Comparison of ENCODE assay signal across 34 cellular contexts in genomic region chr2:241501099-241501541, GRCh38.
"Had no signal": no experiment of that assay in that cellular context is flagged by ENCODE, and none has a peak within 500 bp of the region (broad histone marks: within the 10 kb centered on the region; RNA-seq: fewer than 3 reads in every experiment).

No MANE protein-coding gene starts in this region.

- H3K27me3 ChIP-seq: left lung, neutrophil, pancreas, stomach, thyroid gland, upper lobe of right lung had no signal

- H3K9me3 Mint-ChIP-seq: activated CD4-positive, alpha-beta memory T cell treated with anti-CD3 and anti-CD28 coated beads, Interleukin-2, amount 10 ng/mL, durations not matched to agents 7 days and 5 days; activated CD4-positive, alpha-beta T cell treated with anti-CD3 and anti-CD28 coated beads, Interleukin-2, amount 10 ng/mL, durations not matched to agents 24 days and 14 days; activated naive CD4-positive, alpha-beta T cell treated with anti-CD3 and anti-CD28 coated beads, Interleukin-2, amount 50 U/mL, for 24 hours; activated naive CD8-positive, alpha-beta T cell treated with anti-CD3 and anti-CD28 coated beads, Interleukin-2, amount 50 U/mL, for 24 hours; activated T-cell treated with anti-CD3 and anti-CD28 coated beads, Interleukin-2, amount 50 U/mL, for 4 hours; activated T-helper 2 cell treated with anti-CD3 and anti-CD28 coated beads, Interferon-gamma antibody, Interleukin-2, Interleukin-4, amounts not matched to agents 10 μg/mL and 5 μg/mL and 100 μg/mL, durations not matched to agents 14 hours and 24 hours and 36 hours; central memory CD8-positive, alpha-beta T cell; natural killer cell treated with Interleukin-12 subunit alpha and Interleukin-12 subunit beta and Interleukin-15 and Interleukin-18, amount 100 ng/mL, for 72 hours; T-helper 1 cell treated with Interleukin-12 subunit alpha and Interleukin-12 subunit beta and Interleukin-4 antibody, amounts not matched to agents 30 μg/mL and 1 μg/mL, for 36 hours had no signal

- H3K4me1 Mint-ChIP-seq: activated CD4-positive, alpha-beta memory T cell treated with anti-CD3 and anti-CD28 coated beads, Interleukin-2, amount 10 ng/mL, durations not matched to agents 7 days and 5 days had no signal

- DNase-seq: activated CD4-positive, alpha-beta memory T cell treated with anti-CD3 and anti-CD28 coated beads, Interleukin-2, amount 10 ng/mL, durations not matched to agents 7 days and 5 days; activated CD4-positive, alpha-beta T cell treated with anti-CD3 and anti-CD28 coated beads, Interleukin-2, amount 10 ng/mL, durations not matched to agents 24 days and 14 days; activated CD8-positive, alpha-beta memory T cell treated with anti-CD3 and anti-CD28 coated beads, Interleukin-2, amount 50 U/mL, for 48 hours; activated naive CD8-positive, alpha-beta T cell treated with anti-CD3 and anti-CD28 coated beads, Interleukin-2, amount 50 U/mL, for 24 hours; activated T-cell treated with anti-CD3 and anti-CD28 coated beads, Interleukin-2, amount 50 U/mL, for 4 hours; dermis blood vessel endothelial cell; effector CD4-positive, alpha-beta T cell; glutamatergic neuron; left lung; mucosa of descending colon; stimulated activated CD4-positive, alpha-beta T cell treated with anti-CD3 and anti-CD28 coated beads, Interleukin-12 subunit alpha, Interleukin-12 subunit beta, amount 100 ng/mL, for 4 hours; stimulated activated CD4-positive, alpha-beta T cell treated with anti-CD3 and anti-CD28 coated beads, Interleukin-4, amount 100 ng/mL, for 1 hour; stomach; SW 1271; T-helper 9 cell; upper lobe of right lung; WERI-Rb-1 had no signal

- FAIRE-seq: bronchial epithelial cell, colon, endometrium, frontal cortex, islet of Langerhans, pancreas, TTC549 had no signal

- H3K4me3 ChIP-seq: left lung, mucosa of descending colon, pancreas, stomach, thyroid gland, upper lobe of right lung had no signal

- ATAC-seq: activated CD4-positive, CD25-positive, alpha-beta regulatory T cell treated with anti-CD3 and anti-CD28 coated beads, Interleukin-2, amount 50 U/mL, for 24 hours; activated naive CD8-positive, alpha-beta T cell treated with anti-CD3 and anti-CD28 coated beads, Interleukin-2, amount 50 U/mL, for 24 hours; activated T-cell treated with anti-CD3 and anti-CD28 coated beads, Interleukin-2, amount 50 U/mL, for 4 hours; left lung; mucosa of descending colon; natural killer cell treated with Interleukin-12 subunit alpha and Interleukin-12 subunit beta and Interleukin-15 and Interleukin-18, amount 100 ng/mL, for 72 hours; pancreas; right cardiac atrium; upper lobe of right lung had no signal

- H3K27me3 Mint-ChIP-seq: activated CD4-positive, alpha-beta memory T cell treated with anti-CD3 and anti-CD28 coated beads, Interleukin-2, amount 10 ng/mL, durations not matched to agents 7 days and 5 days; activated CD4-positive, alpha-beta T cell treated with anti-CD3 and anti-CD28 coated beads, Interleukin-2, amount 10 ng/mL, durations not matched to agents 24 days and 14 days; activated naive CD4-positive, alpha-beta T cell treated with anti-CD3 and anti-CD28 coated beads, Interleukin-2, amount 50 U/mL, for 24 hours; activated naive CD8-positive, alpha-beta T cell treated with anti-CD3 and anti-CD28 coated beads, Interleukin-2, amount 50 U/mL, for 24 hours; central memory CD8-positive, alpha-beta T cell; natural killer cell treated with Interleukin-12 subunit alpha and Interleukin-12 subunit beta and Interleukin-15 and Interleukin-18, amount 100 ng/mL, for 72 hours had no signal

- H3K4me3 Mint-ChIP-seq: activated CD4-positive, alpha-beta memory T cell treated with anti-CD3 and anti-CD28 coated beads, Interleukin-2, amount 10 ng/mL, durations not matched to agents 7 days and 5 days; activated CD4-positive, alpha-beta T cell treated with anti-CD3 and anti-CD28 coated beads, Interleukin-2, amount 10 ng/mL, durations not matched to agents 24 days and 14 days; activated naive CD4-positive, alpha-beta T cell treated with anti-CD3 and anti-CD28 coated beads, Interleukin-2, amount 50 U/mL, for 24 hours; activated naive CD8-positive, alpha-beta T cell treated with anti-CD3 and anti-CD28 coated beads, Interleukin-2, amount 50 U/mL, for 24 hours; activated T-cell treated with anti-CD3 and anti-CD28 coated beads, Interleukin-2, amount 50 U/mL, for 4 hours; central memory CD8-positive, alpha-beta T cell; natural killer cell treated with Interleukin-12 subunit alpha and Interleukin-12 subunit beta and Interleukin-15 and Interleukin-18, amount 100 ng/mL, for 72 hours; T-helper 1 cell treated with Interleukin-12 subunit alpha and Interleukin-12 subunit beta and Interleukin-4 antibody, amounts not matched to agents 30 μg/mL and 1 μg/mL, for 36 hours had no signal

- H3K36me3 Mint-ChIP-seq: activated naive CD4-positive, alpha-beta T cell treated with anti-CD3 and anti-CD28 coated beads, Interleukin-2, amount 50 U/mL, for 24 hours; natural killer cell treated with Interleukin-12 subunit alpha and Interleukin-12 subunit beta and Interleukin-15 and Interleukin-18, amount 100 ng/mL, for 72 hours had no signal

- H3K9me3 ChIP-seq: left lung, mucosa of descending colon, neutrophil, pancreas, stomach, thyroid gland, upper lobe of right lung had no signal

- H3K27ac ChIP-seq: epithelial cell of prostate, left lung, neutrophil, pancreas, stomach, thyroid gland, upper lobe of right lung, WERI-Rb-1 had no signal

- H3K27ac Mint-ChIP-seq: activated CD4-positive, alpha-beta memory T cell treated with anti-CD3 and anti-CD28 coated beads, Interleukin-2, amount 10 ng/mL, durations not matched to agents 7 days and 5 days; activated CD4-positive, alpha-beta T cell treated with anti-CD3 and anti-CD28 coated beads, Interleukin-2, amount 10 ng/mL, durations not matched to agents 24 days and 14 days; activated naive CD4-positive, alpha-beta T cell treated with anti-CD3 and anti-CD28 coated beads, Interleukin-2, amount 50 U/mL, for 24 hours; activated naive CD8-positive, alpha-beta T cell treated with anti-CD3 and anti-CD28 coated beads, Interleukin-2, amount 50 U/mL, for 24 hours; activated T-helper 2 cell treated with anti-CD3 and anti-CD28 coated beads, Interferon-gamma antibody, Interleukin-2, Interleukin-4, amounts not matched to agents 10 μg/mL and 5 μg/mL and 100 μg/mL, durations not matched to agents 14 hours and 24 hours and 36 hours; natural killer cell treated with Interleukin-12 subunit alpha and Interleukin-12 subunit beta and Interleukin-15 and Interleukin-18, amount 100 ng/mL, for 72 hours; T-helper 1 cell treated with Interleukin-12 subunit alpha and Interleukin-12 subunit beta and Interleukin-4 antibody, amounts not matched to agents 30 μg/mL and 1 μg/mL, for 36 hours had no signal
